In the genomic region with DNA sequence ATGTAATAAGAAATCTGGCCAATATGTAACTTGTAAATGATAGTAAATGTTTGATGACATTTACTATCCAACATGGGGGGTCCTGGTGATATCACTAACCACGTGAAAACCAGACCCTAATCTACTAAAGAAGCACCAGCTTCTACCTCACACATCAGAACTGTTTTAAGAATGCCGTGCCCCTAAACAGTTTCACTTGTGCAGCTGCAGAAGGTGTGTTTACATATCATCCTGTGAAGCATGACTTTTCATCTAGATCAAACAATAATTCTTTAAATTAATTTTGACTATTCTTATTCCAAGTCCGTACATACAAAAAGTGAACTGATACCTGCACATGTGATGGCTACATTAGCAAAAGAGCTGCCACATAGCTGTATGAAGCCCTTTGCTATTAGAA, we compare ENCODE assay signal across 18 cellular contexts.
DNase-seq lines count a peak whose midpoint lies in the region; ATAC-seq and TF ChIP-seq lines count a peak whose summit lies in the region.
"Had no signal": no experiment of that assay in that cellular context is flagged by ENCODE, and none has a peak within 500 bp of the region (broad histone marks: within the 10 kb centered on the region; RNA-seq: fewer than 3 reads in every experiment).

No MANE protein-coding gene starts in this region.

- TF ChIP-seq POLR2A in GM18505 (IDR thresholded peaks at IDR 0.05; ENCODE audit: borderline replicate concordance, extremely low read depth, insufficient read depth, insufficient read length), result no peak

- H2AFZ ChIP-seq in Karpas-422 (ENCODE audit: low read length) (0 out of 2 replicates have a peak overlapping the region, but pooled peaks have one; percentile 23), smooth muscle cell (ENCODE audit: low read depth) (no peak overlapping the region)

- H3K79me2 ChIP-seq in Karpas-422 (ENCODE audit: low read length), result no peaks in the 10 kb centered on the region
- no peaks in the 10 kb centered on the region for H3K79me2 ChIP-seq in smooth muscle cell (ENCODE audit: low read depth)

- H3K9me2 ChIP-seq in Karpas-422 (replicated peaks; ENCODE audit: insufficient read depth, low read length), result no peaks in the 10 kb centered on the region

- H3K27me3 ChIP-seq in Karpas-422 (ENCODE audit: low read length) (no peaks in the 10 kb centered on the region), smooth muscle cell (ENCODE audit: low read depth) (no peaks in the 10 kb centered on the region), right atrium auricular region (no peaks in the 10 kb centered on the region)
- H3K27me3 ChIP-seq: SJCRH30 had no signal

- peaks cover 49% of the 10 kb centered on the region for H3K4me1 ChIP-seq in Karpas-422 (ENCODE audit: low read length)
- H3K4me1 ChIP-seq in smooth muscle cell (ENCODE audit: low read depth), result peaks cover 4% of the 10 kb centered on the region
- no peaks in the 10 kb centered on the region for H3K4me1 ChIP-seq in right atrium auricular region

- WGBS in smooth muscle cell (ENCODE audit: low lambda C conversion rate), result 84% methylated on average over 3 of the region's 3 CpGs

- H3K4me2 ChIP-seq in Karpas-422 (ENCODE audit: low read depth, low read length, poor library complexity, severe bottlenecking), result peak overlapping the region; percentile 36
- no peak overlapping the region for H3K4me2 ChIP-seq in smooth muscle cell

- DNase-seq in Karpas-422 (peak; percentile 58), GM03348 (ENCODE audit: low spot score) (no peak), smooth muscle cell (lab: John Stamatoyannopoulos, UW; ENCODE audit: unreplicated experiment) (no peak), right atrium auricular region (ENCODE audit: low spot score) (no peak), NCI-H2081 treated with DMSO at 0.1 percent for 48 hours (lab: John Stamatoyannopoulos, UW) (no peak)
- DNase-seq: ACHN; activated CD8-positive, alpha-beta T cell treated with anti-CD3 and anti-CD28 coated beads, Interleukin-2, amount 10 ng/mL, durations not matched to agents 7 days and 5 days; activated gamma-delta T cell treated with Interleukin-2 at 50 U/mL for 16 hours; GDM1; HFFc6; left colon; NCI-H2029 treated with DMSO at 0.1 percent for 48 hours; SJCRH30; stimulated activated CD4-positive, alpha-beta T cell treated with anti-CD3 and anti-CD28 coated beads, Interleukin-12 subunit alpha, Interleukin-12 subunit beta, amount 100 ng/mL, for 4 hours; substantia nigra had no signal

- no peak overlapping the region for H3K9ac ChIP-seq in Karpas-422 (ENCODE audit: low read length)
- H3K9ac ChIP-seq in smooth muscle cell (ENCODE audit: low read depth), result no peak overlapping the region

- H3K9me3 ChIP-seq in Karpas-422 (ENCODE audit: low read length) (no peaks in the 10 kb centered on the region), smooth muscle cell (replicated peaks; ENCODE audit: low read depth) (no peaks in the 10 kb centered on the region), right atrium auricular region (no peaks in the 10 kb centered on the region)
- H3K9me3 ChIP-seq: SJCRH30 had no signal

- H3K36me3 ChIP-seq in Karpas-422 (ENCODE audit: insufficient read depth, low read length) (no peaks in the 10 kb centered on the region), smooth muscle cell (ENCODE audit: low read depth) (no peaks in the 10 kb centered on the region), right atrium auricular region (no peaks in the 10 kb centered on the region)
- H3K36me3 ChIP-seq: SJCRH30 had no signal

- TF ChIP-seq CTCF in smooth muscle cell (IDR thresholded peaks at IDR 0.05; ENCODE audit: borderline replicate concordance, insufficient read depth, poor library complexity, severe bottlenecking), result no peak
- no peak for TF ChIP-seq CTCF in right atrium auricular region (IDR thresholded peaks at IDR 0.05)

- ATAC-seq in GM18505 (IDR thresholded peaks at IDR 0.05; ENCODE audit: unreplicated experiment) (peak; percentile 58), GM19467 (IDR thresholded peaks at IDR 0.05; ENCODE audit: unreplicated experiment) (peak; percentile 42), HG02885 (IDR thresholded peaks at IDR 0.05; ENCODE audit: poor library complexity, unreplicated experiment) (peak; percentile 60)
- ATAC-seq: activated CD8-positive, alpha-beta T cell treated with anti-CD3 and anti-CD28 coated beads, Interleukin-2, amount 10 ng/mL, durations not matched to agents 7 days and 5 days; left colon had no signal

- peak overlapping the region; percentile 54 for H3K27ac ChIP-seq in Karpas-422 (ENCODE audit: low read length)
- no peak overlapping the region for H3K27ac ChIP-seq in smooth muscle cell (ENCODE audit: low read depth)
- no peak overlapping the region for H3K27ac ChIP-seq in right atrium auricular region
- H3K27ac ChIP-seq: SJCRH30 had no signal

- no peaks in the 10 kb centered on the region for H4K20me1 ChIP-seq in Karpas-422 (ENCODE audit: insufficient read depth, low read depth, low read length)
- no peaks in the 10 kb centered on the region for H4K20me1 ChIP-seq in smooth muscle cell (ENCODE audit: low read depth)

- H3F3A ChIP-seq in smooth muscle cell (ENCODE audit: low read depth), result no peaks in the 10 kb centered on the region

- H3K4me3 ChIP-seq in Karpas-422 (ENCODE audit: low read length) (no peak overlapping the region), smooth muscle cell (no peak overlapping the region), right atrium auricular region (no peak overlapping the region)
- H3K4me3 ChIP-seq: SJCRH30 had no signal
